In genomic region chr2:111618577-111618930, GRCh38 we compare ENCODE assay signal across 13 cellular contexts.
DNase-seq lines count a peak whose midpoint lies in the region; ATAC-seq and TF ChIP-seq lines count a peak whose summit lies in the region.
"Had no signal": no experiment of that assay in that cellular context is flagged by ENCODE, and none has a peak within 500 bp of the region (broad histone marks: within the 10 kb centered on the region; RNA-seq: fewer than 3 reads in every experiment).

No MANE protein-coding gene starts in this region.

- TF ChIP-seq CTCF in PC-9 (conservative IDR thresholded peaks at IDR 0.05) (no peak), osteoblast (IDR thresholded peaks at IDR 0.05; ENCODE audit: extremely low read depth, low read depth, low read length) (no peak)

- H3K79me2 ChIP-seq in PC-9 (ENCODE audit: low read depth) (no peaks in the 10 kb centered on the region), osteoblast (ENCODE audit: insufficient read depth, low read length) (no peaks in the 10 kb centered on the region)

- BruUV-seq in PC-9 (replicated peaks; lab: Mats Ljungman, UMichigan): no TSS peak

- H2AFZ ChIP-seq in PC-9: no peak overlapping the region
- H2AFZ ChIP-seq in osteoblast (ENCODE audit: low read length): peak overlapping the region; percentile 65

- CTCF ChIA-PET in PC-9 (lab: Charles Lee): no interaction called here

- H3K4me3 ChIP-seq in PC-9: no peak overlapping the region
- no peak overlapping the region for H3K4me3 ChIP-seq in osteoblast (ENCODE audit: insufficient read depth, low read length)

- H3K9me3 ChIP-seq in PC-9 (ENCODE audit: insufficient read depth, low read depth) (no peaks in the 10 kb centered on the region), osteoblast (ENCODE audit: low read depth, low read length) (no peaks in the 10 kb centered on the region)

- peak; percentile 90 for DNase-seq in Caki2 (ENCODE audit: low read depth)
- DNase-seq in PC-9: no peak
- DNase-seq in Right ventricle myocardium superior: peak; percentile 54
- DNase-seq in osteoblast (ENCODE audit: insufficient read length, low spot score, missing footprints): no peak
- no peak for DNase-seq in A172 (ENCODE audit: low spot score)
- DNase-seq in NCI-H146 treated with DMSO at 0.1 percent for 48 hours (lab: John Stamatoyannopoulos, UW; ENCODE audit: unreplicated experiment): no peak
- no peak for DNase-seq in NCI-H1436 treated with DMSO at 0.1 percent for 48 hours (lab: John Stamatoyannopoulos, UW)
- no peak for DNase-seq in erythroblast (lab: John Stamatoyannopoulos, UW)
- DNase-seq: activated CD4-positive, alpha-beta T cell treated with anti-CD3 and anti-CD28 coated beads for 4 hours; activated naive CD4-positive, alpha-beta T cell; H7; NCI-H510A treated with DMSO at 0.1 percent for 48 hours had no signal

- no peaks in the 10 kb centered on the region for H3K27me3 ChIP-seq in PC-9 (ENCODE audit: insufficient read depth, low read depth)
- no peaks in the 10 kb centered on the region for H3K27me3 ChIP-seq in osteoblast (ENCODE audit: insufficient read depth, low read length)

- TF ChIP-seq POLR2A in erythroblast (IDR thresholded peaks at IDR 0.05; ENCODE audit: low read length): no peak

- H3K9me2 ChIP-seq in PC-9 (ENCODE audit: insufficient read depth): no peaks in the 10 kb centered on the region

- no peaks in the 10 kb centered on the region for H3K36me3 ChIP-seq in PC-9 (ENCODE audit: low read depth)
- H3K36me3 ChIP-seq in osteoblast (ENCODE audit: insufficient read depth, low read length): no peaks in the 10 kb centered on the region

- H4K20me1 ChIP-seq in PC-9 (ENCODE audit: insufficient read depth) (no peaks in the 10 kb centered on the region), osteoblast (ENCODE audit: insufficient read depth, low read length) (no peaks in the 10 kb centered on the region)

- H3K27ac ChIP-seq in PC-9: peak overlapping the region; percentile 84
- peak overlapping the region; percentile 53 for H3K27ac ChIP-seq in osteoblast (ENCODE audit: low read depth, low read length)
- H3K27ac ChIP-seq: C4-2B had no signal

- H3F3A ChIP-seq in PC-9 (ENCODE audit: insufficient read depth, low read depth): peaks cover 17% of the 10 kb centered on the region

- peaks cover 51% of the 10 kb centered on the region for H3K4me1 ChIP-seq in PC-9 (replicated peaks; ENCODE audit: insufficient read depth)
- peaks cover 23% of the 10 kb centered on the region for H3K4me1 ChIP-seq in osteoblast (ENCODE audit: insufficient read depth, low read length)

- intact Hi-C loops in PC-9 (cut with micrococcal nuclease; ENCODE audit: unreplicated experiment) (no loop called here), Right ventricle myocardium superior (cut with DNase I) (no loop called here)

- POLR2A ChIA-PET in PC-9 (lab: Charles Lee; ENCODE audit: unreplicated experiment): interaction anchor here (2.2 kb wide), 1 partner anchor 41 kb away, joined by 35 read pairs; no protein-coding TSS in a partner anchor

- in situ Hi-C loops in Caki2 (cut with HindIII; ENCODE audit: low pct_unique_long_range_greater_than_20kb, low sequenced_read_pairs): no loop called here

- H3K4me2 ChIP-seq in PC-9 (peak overlapping the region; percentile 51; the same call in 1 of the 2 replicates), osteoblast (ENCODE audit: insufficient read depth, low read length) (peak overlapping the region; percentile 59)

- peak; percentile 33 for ATAC-seq in Right ventricle myocardium superior (ENCODE audit: poor library complexity)

Comparison
In these comparisons a context has a peak if more than half of its experiments do, and no peak if none do; other contexts are left out.
1. DNase-seq: peak in Caki2 (single experiment) and Right ventricle myocardium superior (single experiment); none in PC-9 (0 of 2), osteoblast (single experiment), A172 (single experiment), NCI-H146 treated with DMSO at 0.1 percent for 48 hours (single experiment), NCI-H1436 treated with DMSO at 0.1 percent for 48 hours (single experiment) and erythroblast (0 of 2).